2 cellular contexts compared by ENCODE assay signal in the genomic region with DNA sequence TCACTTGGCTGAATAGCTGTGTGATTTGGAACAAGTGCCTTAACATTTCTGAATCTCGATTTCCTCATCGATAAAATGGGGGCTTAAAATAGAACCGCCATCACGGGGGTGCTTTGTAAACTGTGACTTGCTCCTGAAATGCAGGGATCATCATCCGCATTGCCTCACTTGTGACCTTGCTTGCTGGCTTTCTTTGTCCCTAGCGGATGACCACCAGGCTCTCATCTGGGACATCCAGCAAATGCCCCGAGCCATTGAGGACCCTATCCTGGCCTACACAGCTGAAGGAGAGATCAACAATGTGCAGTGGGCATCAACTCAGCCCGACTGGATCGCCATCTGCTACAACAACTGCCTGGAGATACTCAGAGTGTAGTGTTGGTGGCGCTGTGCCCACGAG.
A peak's percentile ranks its signal among the peaks of the same experiment; 100 is the strongest.
TF ChIP-seq lines count a peak whose summit lies in the region.

No MANE protein-coding gene starts in this region.

TF ChIP-seq in HepG2, 621 proteins besides CTCF, POLR2A, EP300 and RAD21:
- no peak for TF ChIP-seq BHLHE40 (IDR thresholded peaks at IDR 0.05; ENCODE audit: low read length)
- 0 out of 2 replicates have a peak, but pooled peaks have one; percentile 54 for TF ChIP-seq ZNF737 (CRISPR knock-in tag; IDR thresholded peaks at IDR 0.05; ENCODE audit: borderline replicate concordance)
- no peak for TF ChIP-seq ZNF274 (CRISPR knock-in tag; IDR thresholded peaks at IDR 0.05)
- TF ChIP-seq SKI (IDR thresholded peaks at IDR 0.05; ENCODE audit: partially characterized antibody) = no peak
- TF ChIP-seq PHF21A (CRISPR knock-in tag; IDR thresholded peaks at IDR 0.05) = peak; percentile 32; the same call in 1 of the 2 replicates
- TF ChIP-seq POGZ (CRISPR knock-in tag; IDR thresholded peaks at IDR 0.05) = no peak
- TF ChIP-seq, protein P1, sequence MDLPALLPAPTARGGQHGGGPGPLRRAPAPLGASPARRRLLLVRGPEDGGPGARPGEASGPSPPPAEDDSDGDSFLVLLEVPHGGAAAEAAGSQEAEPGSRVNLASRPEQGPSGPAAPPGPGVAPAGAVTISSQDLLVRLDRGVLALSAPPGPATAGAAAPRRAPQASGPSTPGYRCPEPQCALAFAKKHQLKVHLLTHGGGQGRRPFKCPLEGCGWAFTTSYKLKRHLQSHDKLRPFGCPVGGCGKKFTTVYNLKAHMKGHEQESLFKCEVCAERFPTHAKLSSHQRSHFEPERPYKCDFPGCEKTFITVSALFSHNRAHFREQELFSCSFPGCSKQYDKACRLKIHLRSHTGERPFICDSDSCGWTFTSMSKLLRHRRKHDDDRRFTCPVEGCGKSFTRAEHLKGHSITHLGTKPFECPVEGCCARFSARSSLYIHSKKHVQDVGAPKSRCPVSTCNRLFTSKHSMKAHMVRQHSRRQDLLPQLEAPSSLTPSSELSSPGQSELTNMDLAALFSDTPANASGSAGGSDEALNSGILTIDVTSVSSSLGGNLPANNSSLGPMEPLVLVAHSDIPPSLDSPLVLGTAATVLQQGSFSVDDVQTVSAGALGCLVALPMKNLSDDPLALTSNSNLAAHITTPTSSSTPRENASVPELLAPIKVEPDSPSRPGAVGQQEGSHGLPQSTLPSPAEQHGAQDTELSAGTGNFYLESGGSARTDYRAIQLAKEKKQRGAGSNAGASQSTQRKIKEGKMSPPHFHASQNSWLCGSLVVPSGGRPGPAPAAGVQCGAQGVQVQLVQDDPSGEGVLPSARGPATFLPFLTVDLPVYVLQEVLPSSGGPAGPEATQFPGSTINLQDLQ (CRISPR knock-in tag; IDR thresholded peaks at IDR 0.05) = 0 out of 2 replicates have a peak, but pooled peaks have one; percentile 21
- TF ChIP-seq, protein P2, sequence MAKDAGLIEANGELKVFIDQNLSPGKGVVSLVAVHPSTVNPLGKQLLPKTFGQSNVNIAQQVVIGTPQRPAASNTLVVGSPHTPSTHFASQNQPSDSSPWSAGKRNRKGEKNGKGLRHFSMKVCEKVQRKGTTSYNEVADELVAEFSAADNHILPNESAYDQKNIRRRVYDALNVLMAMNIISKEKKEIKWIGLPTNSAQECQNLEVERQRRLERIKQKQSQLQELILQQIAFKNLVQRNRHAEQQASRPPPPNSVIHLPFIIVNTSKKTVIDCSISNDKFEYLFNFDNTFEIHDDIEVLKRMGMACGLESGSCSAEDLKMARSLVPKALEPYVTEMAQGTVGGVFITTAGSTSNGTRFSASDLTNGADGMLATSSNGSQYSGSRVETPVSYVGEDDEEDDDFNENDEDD (CRISPR knock-in tag; IDR thresholded peaks at IDR 0.05; ENCODE audit: borderline replicate concordance) = no peak
- TF ChIP-seq ZNF10 (CRISPR knock-in tag; IDR thresholded peaks at IDR 0.05; ENCODE audit: borderline replicate concordance, low read depth) = no peak
- TF ChIP-seq ZNF549 (CRISPR knock-in tag; IDR thresholded peaks at IDR 0.05) = no peak
- TF ChIP-seq ZBTB33 (CRISPR knock-in tag; IDR thresholded peaks at IDR 0.05) = 0 out of 2 replicates have a peak, but pooled peaks have one; percentile 9
- no peak for TF ChIP-seq ZKSCAN1 (IDR thresholded peaks at IDR 0.05; ENCODE audit: low read length)
- no peak for TF ChIP-seq ATM (IDR thresholded peaks at IDR 0.05; ENCODE audit: borderline replicate concordance)
TF ChIP-seq in HepG2: peak in this region for 4.

TF ChIP-seq in H1, 55 proteins besides CTCF, POLR2A, EP300 and RAD21:
- TF ChIP-seq MAX (IDR thresholded peaks at IDR 0.05) (no peak), CTBP2 (IDR thresholded peaks at IDR 0.05; ENCODE audit: borderline replicate concordance, insufficient read depth, insufficient read length, low read length) (no peak), RBBP5 (IDR thresholded peaks at IDR 0.05; ENCODE audit: borderline replicate concordance, low read depth, low read length) (no peak), EGR1 (IDR thresholded peaks at IDR 0.05; ENCODE audit: borderline replicate concordance, low read depth, low read length) (no peak), SP1 (IDR thresholded peaks at IDR 0.05; ENCODE audit: low read depth, low read length) (no peak), POU5F1 (IDR thresholded peaks at IDR 0.05; ENCODE audit: low read depth, low read length) (no peak), ATF2 (IDR thresholded peaks at IDR 0.05; ENCODE audit: low read length) (no peak)
- TF ChIP-seq, protein P3, sequence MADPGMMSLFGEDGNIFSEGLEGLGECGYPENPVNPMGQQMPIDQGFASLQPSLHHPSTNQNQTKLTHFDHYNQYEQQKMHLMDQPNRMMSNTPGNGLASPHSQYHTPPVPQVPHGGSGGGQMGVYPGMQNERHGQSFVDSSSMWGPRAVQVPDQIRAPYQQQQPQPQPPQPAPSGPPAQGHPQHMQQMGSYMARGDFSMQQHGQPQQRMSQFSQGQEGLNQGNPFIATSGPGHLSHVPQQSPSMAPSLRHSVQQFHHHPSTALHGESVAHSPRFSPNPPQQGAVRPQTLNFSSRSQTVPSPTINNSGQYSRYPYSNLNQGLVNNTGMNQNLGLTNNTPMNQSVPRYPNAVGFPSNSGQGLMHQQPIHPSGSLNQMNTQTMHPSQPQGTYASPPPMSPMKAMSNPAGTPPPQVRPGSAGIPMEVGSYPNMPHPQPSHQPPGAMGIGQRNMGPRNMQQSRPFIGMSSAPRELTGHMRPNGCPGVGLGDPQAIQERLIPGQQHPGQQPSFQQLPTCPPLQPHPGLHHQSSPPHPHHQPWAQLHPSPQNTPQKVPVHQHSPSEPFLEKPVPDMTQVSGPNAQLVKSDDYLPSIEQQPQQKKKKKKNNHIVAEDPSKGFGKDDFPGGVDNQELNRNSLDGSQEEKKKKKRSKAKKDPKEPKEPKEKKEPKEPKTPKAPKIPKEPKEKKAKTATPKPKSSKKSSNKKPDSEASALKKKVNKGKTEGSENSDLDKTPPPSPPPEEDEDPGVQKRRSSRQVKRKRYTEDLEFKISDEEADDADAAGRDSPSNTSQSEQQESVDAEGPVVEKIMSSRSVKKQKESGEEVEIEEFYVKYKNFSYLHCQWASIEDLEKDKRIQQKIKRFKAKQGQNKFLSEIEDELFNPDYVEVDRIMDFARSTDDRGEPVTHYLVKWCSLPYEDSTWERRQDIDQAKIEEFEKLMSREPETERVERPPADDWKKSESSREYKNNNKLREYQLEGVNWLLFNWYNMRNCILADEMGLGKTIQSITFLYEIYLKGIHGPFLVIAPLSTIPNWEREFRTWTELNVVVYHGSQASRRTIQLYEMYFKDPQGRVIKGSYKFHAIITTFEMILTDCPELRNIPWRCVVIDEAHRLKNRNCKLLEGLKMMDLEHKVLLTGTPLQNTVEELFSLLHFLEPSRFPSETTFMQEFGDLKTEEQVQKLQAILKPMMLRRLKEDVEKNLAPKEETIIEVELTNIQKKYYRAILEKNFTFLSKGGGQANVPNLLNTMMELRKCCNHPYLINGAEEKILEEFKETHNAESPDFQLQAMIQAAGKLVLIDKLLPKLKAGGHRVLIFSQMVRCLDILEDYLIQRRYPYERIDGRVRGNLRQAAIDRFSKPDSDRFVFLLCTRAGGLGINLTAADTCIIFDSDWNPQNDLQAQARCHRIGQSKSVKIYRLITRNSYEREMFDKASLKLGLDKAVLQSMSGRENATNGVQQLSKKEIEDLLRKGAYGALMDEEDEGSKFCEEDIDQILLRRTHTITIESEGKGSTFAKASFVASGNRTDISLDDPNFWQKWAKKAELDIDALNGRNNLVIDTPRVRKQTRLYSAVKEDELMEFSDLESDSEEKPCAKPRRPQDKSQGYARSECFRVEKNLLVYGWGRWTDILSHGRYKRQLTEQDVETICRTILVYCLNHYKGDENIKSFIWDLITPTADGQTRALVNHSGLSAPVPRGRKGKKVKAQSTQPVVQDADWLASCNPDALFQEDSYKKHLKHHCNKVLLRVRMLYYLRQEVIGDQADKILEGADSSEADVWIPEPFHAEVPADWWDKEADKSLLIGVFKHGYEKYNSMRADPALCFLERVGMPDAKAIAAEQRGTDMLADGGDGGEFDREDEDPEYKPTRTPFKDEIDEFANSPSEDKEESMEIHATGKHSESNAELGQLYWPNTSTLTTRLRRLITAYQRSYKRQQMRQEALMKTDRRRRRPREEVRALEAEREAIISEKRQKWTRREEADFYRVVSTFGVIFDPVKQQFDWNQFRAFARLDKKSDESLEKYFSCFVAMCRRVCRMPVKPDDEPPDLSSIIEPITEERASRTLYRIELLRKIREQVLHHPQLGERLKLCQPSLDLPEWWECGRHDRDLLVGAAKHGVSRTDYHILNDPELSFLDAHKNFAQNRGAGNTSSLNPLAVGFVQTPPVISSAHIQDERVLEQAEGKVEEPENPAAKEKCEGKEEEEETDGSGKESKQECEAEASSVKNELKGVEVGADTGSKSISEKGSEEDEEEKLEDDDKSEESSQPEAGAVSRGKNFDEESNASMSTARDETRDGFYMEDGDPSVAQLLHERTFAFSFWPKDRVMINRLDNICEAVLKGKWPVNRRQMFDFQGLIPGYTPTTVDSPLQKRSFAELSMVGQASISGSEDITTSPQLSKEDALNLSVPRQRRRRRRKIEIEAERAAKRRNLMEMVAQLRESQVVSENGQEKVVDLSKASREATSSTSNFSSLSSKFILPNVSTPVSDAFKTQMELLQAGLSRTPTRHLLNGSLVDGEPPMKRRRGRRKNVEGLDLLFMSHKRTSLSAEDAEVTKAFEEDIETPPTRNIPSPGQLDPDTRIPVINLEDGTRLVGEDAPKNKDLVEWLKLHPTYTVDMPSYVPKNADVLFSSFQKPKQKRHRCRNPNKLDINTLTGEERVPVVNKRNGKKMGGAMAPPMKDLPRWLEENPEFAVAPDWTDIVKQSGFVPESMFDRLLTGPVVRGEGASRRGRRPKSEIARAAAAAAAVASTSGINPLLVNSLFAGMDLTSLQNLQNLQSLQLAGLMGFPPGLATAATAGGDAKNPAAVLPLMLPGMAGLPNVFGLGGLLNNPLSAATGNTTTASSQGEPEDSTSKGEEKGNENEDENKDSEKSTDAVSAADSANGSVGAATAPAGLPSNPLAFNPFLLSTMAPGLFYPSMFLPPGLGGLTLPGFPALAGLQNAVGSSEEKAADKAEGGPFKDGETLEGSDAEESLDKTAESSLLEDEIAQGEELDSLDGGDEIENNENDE (IDR thresholded peaks at IDR 0.05; ENCODE audit: insufficient replicate concordance, low read length) = no peak
